ENCODE assay signal across 8 cellular contexts in genomic region chr9:4740623-4741364, GRCh38. TPM values are rescaled to one million over a fixed set of nuclear protein-coding genes. Genes with fewer than 3 reads are reported as not detected.
DNase-seq lines count a peak whose midpoint lies in the region; ATAC-seq and TF ChIP-seq lines count a peak whose summit lies in the region.

AK3 (minus strand) TSS chr9:4741202; CDS start chr9:4741087, 115 bp downstream.

- H3K4me1 Mint-ChIP-seq in chondrocyte (ENCODE audit: low read depth): peaks cover 31% of the 10 kb centered on the region

- peaks cover 4% of the 10 kb centered on the region for H3K9me3 Mint-ChIP-seq in chondrocyte (ENCODE audit: low read depth)

- peak within 1 kb of the TSS; percentile 78 for H3K4me3 Mint-ChIP-seq in chondrocyte (ENCODE audit: unreplicated experiment)

- TF ChIP-seq CTCF in AG09309 (IDR thresholded peaks at IDR 0.05; ENCODE audit: control insufficient read depth, insufficient read depth, low read depth, low read length, missing control alignments) (no peak), chondrocyte (IDR thresholded peaks at IDR 0.05) (peak; percentile 66)

- DNase-seq in AG09309 (ENCODE audit: low read depth): peak; percentile 42
- peak; percentile 90 for DNase-seq in NCI-H226
- DNase-seq in activated CD4-positive, alpha-beta T cell treated with anti-CD3 and anti-CD28 coated beads for 24 hours (ENCODE audit: low read depth in 2 of 2): peak; percentile 65 to 78
- DNase-seq in chondrocyte (ENCODE audit: low spot score): no peak
- peak; percentile 54 for DNase-seq in kidney glomerular epithelial cell (lab: John Stamatoyannopoulos, UW)
- DNase-seq in stimulated activated CD4-positive, alpha-beta T cell treated with anti-CD3 and anti-CD28 coated beads, Interleukin-1b, Interleukin-23, amount 100 ng/mL, for 1 hour (ENCODE audit: low read depth in 2 of 2): peak; percentile 61 to 64

- ATAC-seq in GM18870 (IDR thresholded peaks at IDR 0.05; ENCODE audit: unreplicated experiment) (peak; percentile 71), HG03103 (IDR thresholded peaks at IDR 0.05; ENCODE audit: low read depth, unreplicated experiment) (peak; percentile 86)

- H3K27me3 Mint-ChIP-seq in chondrocyte (ENCODE audit: low read depth): no peaks in the 10 kb centered on the region

- peak within 1 kb of the TSS; percentile 79 for H3K27ac Mint-ChIP-seq in chondrocyte (ENCODE audit: unreplicated experiment)

- H3K36me3 Mint-ChIP-seq in chondrocyte (ENCODE audit: low read depth): no peaks in the 10 kb centered on the region

- H3K4me3 ChIP-seq in AG09309 (ENCODE audit: control insufficient read depth, low read depth, low read length): peak within 1 kb of the TSS; percentile 71

RNA-seq across cellular contexts. Expression of gene AK3, which starts in this region (rescaled TPM):
- total RNA-seq in chondrocyte: 33.8 to 39.7 TPM (median 34.1 TPM) in 3 replicates
